Comparison of ENCODE assay signal across 13 cellular contexts in the genomic region with DNA sequence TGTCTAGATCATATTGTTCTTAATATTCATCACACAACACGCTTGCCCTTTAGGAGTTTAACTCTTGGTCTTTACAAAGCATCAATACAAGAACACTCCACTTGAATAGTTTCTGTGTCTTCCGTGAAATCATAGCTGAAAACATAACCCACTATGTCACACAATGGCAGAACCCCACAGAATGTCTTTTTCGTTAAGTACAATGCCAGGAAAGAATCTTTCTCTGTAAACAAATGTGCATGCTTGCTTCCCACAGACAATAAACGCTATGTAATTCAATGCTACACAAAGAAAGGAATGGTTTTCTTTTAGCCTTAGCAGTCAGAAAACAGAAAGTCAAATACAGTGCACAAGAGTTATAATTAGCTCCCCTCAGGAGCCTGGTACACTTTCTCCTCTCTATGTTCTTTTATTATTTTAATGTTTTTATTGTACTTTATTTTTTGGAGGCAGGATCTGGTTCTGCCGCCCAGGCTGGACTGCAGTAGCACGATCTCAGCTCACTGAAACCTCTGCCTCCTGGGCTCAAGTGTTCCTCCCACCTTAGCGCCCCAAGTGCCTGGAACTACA.
DNase-seq lines count a peak whose midpoint lies in the region; ATAC-seq and TF ChIP-seq lines count a peak whose summit lies in the region.
"Had no signal": no experiment of that assay in that cellular context is flagged by ENCODE, and none has a peak within 500 bp of the region (broad histone marks: within the 10 kb centered on the region; RNA-seq: fewer than 3 reads in every experiment).

No MANE protein-coding gene starts in this region.

- intact Hi-C loops in upper lobe of right lung (cut with DNase I): no loop called here

- H3K4me3 ChIP-seq in SJCRH30 (no peak overlapping the region), upper lobe of right lung (no peak overlapping the region)
- H3K4me3 ChIP-seq: A549 had no signal

- ATAC-seq in GM19467 (IDR thresholded peaks at IDR 0.05; ENCODE audit: unreplicated experiment): no peak
- no peak for ATAC-seq in upper lobe of right lung
- ATAC-seq: A549; activated naive CD4-positive, alpha-beta T cell treated with anti-CD3 and anti-CD28 coated beads, Interleukin-2, amount 50 U/mL, for 72 hours had no signal

- H3K4me1 ChIP-seq in SJCRH30 (peaks cover 22% of the 10 kb centered on the region), upper lobe of right lung (no peaks in the 10 kb centered on the region)

- H3K27ac ChIP-seq in SJCRH30 (peak overlapping the region; percentile 0; the same call in 1 of the 2 replicates), substantia nigra (ENCODE audit: low read depth, low read length, poor library complexity, severe bottlenecking) (peak overlapping the region; percentile 91), upper lobe of right lung (no peak overlapping the region)
- H3K27ac ChIP-seq: A549 had no signal

- TF ChIP-seq CTCF in upper lobe of right lung (IDR thresholded peaks at IDR 0.05): no peak

- no peaks in the 10 kb centered on the region; the same call in 1 of the 2 replicates for H3K36me3 ChIP-seq in SJCRH30
- peaks cover 19% of the 10 kb centered on the region for H3K36me3 ChIP-seq in upper lobe of right lung

- no peaks in the 10 kb centered on the region for H3K9me3 ChIP-seq in SJCRH30 (replicated peaks)
- H3K9me3 ChIP-seq in upper lobe of right lung: no peaks in the 10 kb centered on the region
- H3K9me3 ChIP-seq: A549 had no signal

- no peaks in the 10 kb centered on the region for H3K27me3 ChIP-seq in SJCRH30
- no peaks in the 10 kb centered on the region for H3K27me3 ChIP-seq in upper lobe of right lung

- DNase-seq in NCI-H510A treated with DMSO at 0.1 percent for 48 hours (lab: John Stamatoyannopoulos, UW): peak; percentile 10
- no peak for DNase-seq in NCI-H510A (lab: John Stamatoyannopoulos, UW)
- peak in 1 of 2 experiments; percentile 45 for DNase-seq in SJCRH30
- peak; percentile 96 for DNase-seq in foreskin melanocyte
- no peak for DNase-seq in substantia nigra (lab: John Stamatoyannopoulos, UW)
- DNase-seq in activated CD4-positive, alpha-beta T cell treated with anti-CD3 and anti-CD28 coated beads, Interleukin-2, amount 50 U/mL, for 48 hours: no peak
- DNase-seq in upper lobe of right lung: no peak
- DNase-seq: cortex of kidney; NCI-H1092 treated with DMSO at 0.1 percent for 48 hours; stimulated activated CD8-positive, alpha-beta memory T cell treated with anti-CD3 and anti-CD28 coated beads, Interleukin-4, amount 100 ng/mL, for 48 hours had no signal

Comparison
In these comparisons a context has a peak if more than half of its experiments do, and no peak if none do; other contexts are left out.
1. DNase-seq: peak in NCI-H510A treated with DMSO at 0.1 percent for 48 hours (single experiment) and foreskin melanocyte (single experiment); none in NCI-H510A (single experiment), substantia nigra (0 of 49), activated CD4-positive, alpha-beta T cell treated with anti-CD3 and anti-CD28 coated beads, Interleukin-2, amount 50 U/mL, for 48 hours (0 of 2) and upper lobe of right lung (single experiment).